18 cellular contexts compared by ENCODE assay signal in genomic region chr2:126698376-126698775, GRCh38. TPM values are rescaled to one million over a fixed set of nuclear protein-coding genes. Genes with fewer than 3 reads are reported as not detected.
DNase-seq lines count a peak whose midpoint lies in the region; FAIRE-seq and TF ChIP-seq lines count a peak whose summit lies in the region.
"Had no signal": no experiment of that assay in that cellular context is flagged by ENCODE, and none has a peak within 500 bp of the region (broad histone marks: within the 10 kb centered on the region; RNA-seq: fewer than 3 reads in every experiment).

No MANE protein-coding gene starts in this region.

- no CpG with 5 or more reads among the region's 2 CpGs for WGBS in neuronal stem cell (ENCODE audit: extremely low coverage in 2 of 2, insufficient read length in 2 of 2, insufficient replicate concordance in 1 of 2), 2 donors

- no peak overlapping the region for H3K27ac ChIP-seq in neuronal stem cell (replicated peaks; ENCODE audit: low read length)
- H3K27ac ChIP-seq: HL-60, PC-9 had no signal

- H3K9me3 Mint-ChIP-seq in glutamatergic neuron (ENCODE audit: unreplicated experiment) = peaks cover 3% of the 10 kb centered on the region

- H3K4me2 ChIP-seq in neuronal stem cell (ENCODE audit: insufficient read depth, low read length, poor library complexity, severe bottlenecking) = no peak overlapping the region
- H3K4me2 ChIP-seq: PC-9 had no signal

- H2BK120ac ChIP-seq in neuronal stem cell (ENCODE audit: low read depth, low read length) = no peak overlapping the region

- no peak overlapping the region for H2BK5ac ChIP-seq in neuronal stem cell (ENCODE audit: low read length)

- no peak overlapping the region for H3K9ac ChIP-seq in neuronal stem cell (ENCODE audit: low read depth, low read length, poor library complexity)

- no peak overlapping the region for H3K14ac ChIP-seq in neuronal stem cell (ENCODE audit: low read length)

- peaks cover 13% of the 10 kb centered on the region for H3K4me1 Mint-ChIP-seq in glutamatergic neuron (ENCODE audit: low read depth, unreplicated experiment)

- no peak overlapping the region for H3K18ac ChIP-seq in neuronal stem cell (ENCODE audit: low read length)

- H4K8ac ChIP-seq in neuronal stem cell (ENCODE audit: low read depth, low read length) = no peak overlapping the region

- H3K27me3 ChIP-seq in neuronal stem cell (ENCODE audit: control insufficient read depth in 3 of 3, insufficient read depth in 3 of 3, low read depth in 1 of 3, low read length in 3 of 3) = no peaks in the 10 kb centered on the region

- DNase-seq in D721Med (ENCODE audit: insufficient read length, low spot score) = peak; percentile 41
- peak; percentile 77 for DNase-seq in NCI-H82 treated with DMSO at 0.1 percent for 48 hours (lab: John Stamatoyannopoulos, UW; ENCODE audit: unreplicated experiment)
- peak; percentile 73 for DNase-seq in glutamatergic neuron
- DNase-seq in retina = peak; percentile 28
- DNase-seq in DMS53 treated with DMSO at 0.1 percent for 48 hours (lab: John Stamatoyannopoulos, UW; ENCODE audit: unreplicated experiment) = no peak
- no peak for DNase-seq in NCI-H1048 (lab: John Stamatoyannopoulos, UW)
- DNase-seq in neuronal stem cell (ENCODE audit: low spot score) = no peak
- DNase-seq: ACHN, AML-193, Caco-2, DMS79, NCI-H187 treated with DMSO at 0.1 percent for 48 hours, NCI-H748 treated with DMSO at 0.1 percent for 48 hours, PC-9 had no signal

- H3K9me3 ChIP-seq in neuronal stem cell (replicated peaks in 1 of 2; ENCODE audit: control insufficient read depth in 2 of 2, insufficient read depth in 1 of 2, low read depth in 1 of 2, low read length in 2 of 2) = peaks cover 7 to 10% of the 10 kb centered on the region in 2 donors
- H3K9me3 ChIP-seq: Caco-2 had no signal

- no peak overlapping the region for H3K4ac ChIP-seq in neuronal stem cell (ENCODE audit: low read length)

- TF ChIP-seq CTCF in D721Med (IDR thresholded peaks at IDR 0.05; ENCODE audit: insufficient read depth, missing control alignments) (no peak), glutamatergic neuron (IDR thresholded peaks at IDR 0.05; ENCODE audit: partially characterized antibody, unreplicated experiment) (no peak)

- H3K36me3 Mint-ChIP-seq in glutamatergic neuron (ENCODE audit: unreplicated experiment) = peaks cover 5% of the 10 kb centered on the region

- H3K4me3 ChIP-seq in neuronal stem cell (ENCODE audit: low read length in 2 of 2) = no peak overlapping the region
- H3K4me3 ChIP-seq: PC-9 had no signal

- no peak for FAIRE-seq in D721Med (lab: Jason Lieb, UNC)
- FAIRE-seq: HTR-8/SVneo had no signal

- H3K36me3 ChIP-seq in neuronal stem cell (replicated peaks in 1 of 2; ENCODE audit: control insufficient read depth in 2 of 2, insufficient read depth in 2 of 2, low read length in 2 of 2) = peaks cover 7 to 44% of the 10 kb centered on the region in 2 donors

- H4K91ac ChIP-seq in neuronal stem cell (ENCODE audit: low read depth, low read length, poor library complexity) = no peak overlapping the region

- no peak overlapping the region for H2BK15ac ChIP-seq in neuronal stem cell (ENCODE audit: low read length)

- peaks cover 3% of the 10 kb centered on the region for H3K27me3 Mint-ChIP-seq in glutamatergic neuron (ENCODE audit: unreplicated experiment)
- H3K27me3 Mint-ChIP-seq: IgD-negative memory B cell had no signal

- H2BK12ac ChIP-seq in neuronal stem cell (ENCODE audit: low read length) = no peak overlapping the region

- no peak overlapping the region for H3K23ac ChIP-seq in neuronal stem cell (ENCODE audit: low read depth, low read length, poor library complexity)

- H3K79me1 ChIP-seq in neuronal stem cell (ENCODE audit: low read depth, low read length) = no peaks in the 10 kb centered on the region

- no peak overlapping the region for H2AFZ ChIP-seq in neuronal stem cell (ENCODE audit: low read length)
- H2AFZ ChIP-seq: PC-9 had no signal

- H3K27ac Mint-ChIP-seq in glutamatergic neuron (ENCODE audit: unreplicated experiment) = peak overlapping the region; percentile 5

- H3K4me1 ChIP-seq in neuronal stem cell (ENCODE audit: control insufficient read depth in 2 of 2, insufficient read depth in 1 of 2, low read depth in 1 of 2, low read length in 2 of 2) = peaks cover 8 to 29% of the 10 kb centered on the region in 2 donors
- H3K4me1 ChIP-seq: Caco-2 had no signal

- H2AK5ac ChIP-seq in neuronal stem cell (ENCODE audit: low read depth, low read length) = no peak overlapping the region

- peak overlapping the region; percentile 2 for H3K4me3 Mint-ChIP-seq in glutamatergic neuron (ENCODE audit: unreplicated experiment)
- H3K4me3 Mint-ChIP-seq: CD14-positive monocyte, IgD-negative memory B cell had no signal

RNA-seq across cellular contexts. Expression of gene GYPC, which starts 42.4 kb away (rescaled TPM):
- 2.0 TPM for total RNA-seq in glutamatergic neuron (ENCODE audit: unreplicated experiment)
- polyA plus RNA-seq in neuronal stem cell (2013, experiment 1 of 2) = 24.1 TPM
- 24.1 TPM for polyA plus RNA-seq in neuronal stem cell (2013, experiment 2 of 2)
- total RNA-seq: Caco-2, PC-9 had no signal

Comparison
In these comparisons a context has a peak if more than half of its experiments do, and no peak if none do; other contexts are left out.
1. DNase-seq: peak in D721Med (single experiment), NCI-H82 treated with DMSO at 0.1 percent for 48 hours (single experiment), glutamatergic neuron (single experiment) and retina (single experiment); none in DMS53 treated with DMSO at 0.1 percent for 48 hours (single experiment), NCI-H1048 (single experiment) and neuronal stem cell (single experiment).